Comparison of ENCODE assay signal across 1 cellular context in genomic region chr7:103967401-103967800, GRCh38.
TF ChIP-seq lines count a peak whose summit lies in the region.

No MANE protein-coding gene starts in this region.

TF ChIP-seq in HepG2, 621 proteins besides CTCF, POLR2A, EP300 and RAD21:
- TF ChIP-seq POLR2G (IDR thresholded peaks at IDR 0.05; ENCODE audit: low read depth, low read length) (0 out of 2 replicates have a peak, but pooled peaks have one; percentile 38), ZBTB21 (CRISPR knock-in tag; IDR thresholded peaks at IDR 0.05) (no peak), RBM22 (optimal IDR thresholded peaks at IDR 0.05; ENCODE audit: low read length) (peak; percentile 57), TEAD3 (CRISPR knock-in tag; optimal IDR thresholded peaks at IDR 0.05; ENCODE audit: borderline replicate concordance) (no peak)
